In the genomic region with DNA sequence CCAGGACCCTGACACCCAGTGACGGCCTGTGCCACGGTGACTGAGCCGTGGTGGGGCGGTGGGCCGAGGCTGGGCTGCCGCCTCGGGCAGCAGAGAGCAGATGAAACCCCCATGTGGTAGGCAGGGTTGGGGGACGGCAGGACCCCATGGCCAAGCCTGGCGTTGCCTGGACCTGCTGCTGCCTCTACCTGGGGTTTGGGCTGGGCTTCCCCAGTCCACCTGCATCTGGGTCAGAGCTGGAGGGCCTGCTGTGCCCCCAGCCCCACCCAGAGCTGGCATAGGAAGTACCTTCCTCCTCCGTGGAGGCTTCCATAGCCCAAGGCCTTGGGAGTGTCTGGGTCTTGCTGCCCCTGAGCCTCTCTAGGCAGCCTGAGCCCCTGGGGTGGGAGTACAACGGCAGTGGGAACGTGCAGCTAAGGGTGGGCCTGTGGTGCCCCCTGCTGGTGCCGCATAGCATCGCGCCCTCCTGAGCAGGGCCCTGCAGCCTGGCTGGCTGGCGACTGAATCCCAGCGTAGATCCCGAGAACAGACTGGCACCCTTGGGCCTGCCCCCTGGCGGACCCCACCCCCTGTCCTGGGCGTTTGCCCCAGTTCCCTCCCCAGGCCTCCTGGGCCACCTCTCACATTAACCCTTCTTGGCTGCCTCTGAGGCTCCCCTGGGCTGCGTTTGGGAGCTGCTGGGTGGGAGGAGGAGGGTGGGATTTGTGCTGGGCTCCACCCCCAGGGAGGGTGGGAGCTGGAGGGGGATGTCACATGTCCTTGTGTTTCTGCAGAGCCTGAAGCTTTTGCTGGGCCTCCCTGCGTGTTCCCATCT, we compare ENCODE assay signal across 1 cellular context.
A peak's percentile ranks its signal among the peaks of the same experiment; 100 is the strongest.
TF ChIP-seq lines count a peak whose summit lies in the region.

No MANE protein-coding gene starts in this region.

TF ChIP-seq in GM12878, 131 proteins besides CTCF, POLR2A, EP300 and RAD21 (continued from another document):
- TF ChIP-seq, protein P1, sequence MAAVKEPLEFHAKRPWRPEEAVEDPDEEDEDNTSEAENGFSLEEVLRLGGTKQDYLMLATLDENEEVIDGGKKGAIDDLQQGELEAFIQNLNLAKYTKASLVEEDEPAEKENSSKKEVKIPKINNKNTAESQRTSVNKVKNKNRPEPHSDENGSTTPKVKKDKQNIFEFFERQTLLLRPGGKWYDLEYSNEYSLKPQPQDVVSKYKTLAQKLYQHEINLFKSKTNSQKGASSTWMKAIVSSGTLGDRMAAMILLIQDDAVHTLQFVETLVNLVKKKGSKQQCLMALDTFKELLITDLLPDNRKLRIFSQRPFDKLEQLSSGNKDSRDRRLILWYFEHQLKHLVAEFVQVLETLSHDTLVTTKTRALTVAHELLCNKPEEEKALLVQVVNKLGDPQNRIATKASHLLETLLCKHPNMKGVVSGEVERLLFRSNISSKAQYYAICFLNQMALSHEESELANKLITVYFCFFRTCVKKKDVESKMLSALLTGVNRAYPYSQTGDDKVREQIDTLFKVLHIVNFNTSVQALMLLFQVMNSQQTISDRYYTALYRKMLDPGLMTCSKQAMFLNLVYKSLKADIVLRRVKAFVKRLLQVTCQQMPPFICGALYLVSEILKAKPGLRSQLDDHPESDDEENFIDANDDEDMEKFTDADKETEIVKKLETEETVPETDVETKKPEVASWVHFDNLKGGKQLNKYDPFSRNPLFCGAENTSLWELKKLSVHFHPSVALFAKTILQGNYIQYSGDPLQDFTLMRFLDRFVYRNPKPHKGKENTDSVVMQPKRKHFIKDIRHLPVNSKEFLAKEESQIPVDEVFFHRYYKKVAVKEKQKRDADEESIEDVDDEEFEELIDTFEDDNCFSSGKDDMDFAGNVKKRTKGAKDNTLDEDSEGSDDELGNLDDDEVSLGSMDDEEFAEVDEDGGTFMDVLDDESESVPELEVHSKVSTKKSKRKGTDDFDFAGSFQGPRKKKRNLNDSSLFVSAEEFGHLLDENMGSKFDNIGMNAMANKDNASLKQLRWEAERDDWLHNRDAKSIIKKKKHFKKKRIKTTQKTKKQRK (IDR thresholded peaks at IDR 0.05; ENCODE audit: low read depth, low read length), result no peak
- TF ChIP-seq, protein P2, sequence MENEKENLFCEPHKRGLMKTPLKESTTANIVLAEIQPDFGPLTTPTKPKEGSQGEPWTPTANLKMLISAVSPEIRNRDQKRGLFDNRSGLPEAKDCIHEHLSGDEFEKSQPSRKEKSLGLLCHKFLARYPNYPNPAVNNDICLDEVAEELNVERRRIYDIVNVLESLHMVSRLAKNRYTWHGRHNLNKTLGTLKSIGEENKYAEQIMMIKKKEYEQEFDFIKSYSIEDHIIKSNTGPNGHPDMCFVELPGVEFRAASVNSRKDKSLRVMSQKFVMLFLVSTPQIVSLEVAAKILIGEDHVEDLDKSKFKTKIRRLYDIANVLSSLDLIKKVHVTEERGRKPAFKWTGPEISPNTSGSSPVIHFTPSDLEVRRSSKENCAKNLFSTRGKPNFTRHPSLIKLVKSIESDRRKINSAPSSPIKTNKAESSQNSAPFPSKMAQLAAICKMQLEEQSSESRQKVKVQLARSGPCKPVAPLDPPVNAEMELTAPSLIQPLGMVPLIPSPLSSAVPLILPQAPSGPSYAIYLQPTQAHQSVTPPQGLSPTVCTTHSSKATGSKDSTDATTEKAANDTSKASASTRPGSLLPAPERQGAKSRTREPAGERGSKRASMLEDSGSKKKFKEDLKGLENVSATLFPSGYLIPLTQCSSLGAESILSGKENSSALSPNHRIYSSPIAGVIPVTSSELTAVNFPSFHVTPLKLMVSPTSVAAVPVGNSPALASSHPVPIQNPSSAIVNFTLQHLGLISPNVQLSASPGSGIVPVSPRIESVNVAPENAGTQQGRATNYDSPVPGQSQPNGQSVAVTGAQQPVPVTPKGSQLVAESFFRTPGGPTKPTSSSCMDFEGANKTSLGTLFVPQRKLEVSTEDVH (IDR thresholded peaks at IDR 0.05; ENCODE audit: low read depth, partially characterized antibody), result no peak
- TF ChIP-seq CHD4 (IDR thresholded peaks at IDR 0.05) (no peak), MYB (IDR thresholded peaks at IDR 0.05; ENCODE audit: borderline replicate concordance, low read depth, low read length) (no peak), POLR2AphosphoS2 (IDR thresholded peaks at IDR 0.05; ENCODE audit: low read depth, low read length) (no peak), SMARCA5 (IDR thresholded peaks at IDR 0.05) (peak; percentile 33; the same call in 1 of the 2 replicates), MYC (IDR thresholded peaks at IDR 0.05; ENCODE audit: insufficient read depth, insufficient read length, insufficient replicate concordance, low read length, severe bottlenecking) (no peak), BHLHE40 (IDR thresholded peaks at IDR 0.05; ENCODE audit: borderline replicate concordance in 1 of 2, low read depth in 2 of 2, low read length in 1 of 2) (peak; percentile 64 to 67; a peak in 3 of 4 replicates), EED (IDR thresholded peaks at IDR 0.05; ENCODE audit: low read depth) (no peak), POLR2AphosphoS5 (IDR thresholded peaks at IDR 0.05; ENCODE audit: low read length) (no peak), STAT3 (IDR thresholded peaks at IDR 0.05; ENCODE audit: low read depth, low read length) (no peak), NRF1 (conservative IDR thresholded peaks at IDR 0.05; ENCODE audit: low read depth, low read length) (no peak), LARP7 (IDR thresholded peaks at IDR 0.05) (0 out of 2 replicates have a peak, but pooled peaks have one; percentile 19)
- TF ChIP-seq, protein P3, sequence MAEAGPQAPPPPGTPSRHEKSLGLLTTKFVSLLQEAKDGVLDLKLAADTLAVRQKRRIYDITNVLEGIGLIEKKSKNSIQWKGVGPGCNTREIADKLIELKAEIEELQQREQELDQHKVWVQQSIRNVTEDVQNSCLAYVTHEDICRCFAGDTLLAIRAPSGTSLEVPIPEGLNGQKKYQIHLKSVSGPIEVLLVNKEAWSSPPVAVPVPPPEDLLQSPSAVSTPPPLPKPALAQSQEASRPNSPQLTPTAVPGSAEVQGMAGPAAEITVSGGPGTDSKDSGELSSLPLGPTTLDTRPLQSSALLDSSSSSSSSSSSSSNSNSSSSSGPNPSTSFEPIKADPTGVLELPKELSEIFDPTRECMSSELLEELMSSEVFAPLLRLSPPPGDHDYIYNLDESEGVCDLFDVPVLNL (IDR thresholded peaks at IDR 0.05; ENCODE audit: low read depth, low read length), result no peak
- TF ChIP-seq, protein P4, sequence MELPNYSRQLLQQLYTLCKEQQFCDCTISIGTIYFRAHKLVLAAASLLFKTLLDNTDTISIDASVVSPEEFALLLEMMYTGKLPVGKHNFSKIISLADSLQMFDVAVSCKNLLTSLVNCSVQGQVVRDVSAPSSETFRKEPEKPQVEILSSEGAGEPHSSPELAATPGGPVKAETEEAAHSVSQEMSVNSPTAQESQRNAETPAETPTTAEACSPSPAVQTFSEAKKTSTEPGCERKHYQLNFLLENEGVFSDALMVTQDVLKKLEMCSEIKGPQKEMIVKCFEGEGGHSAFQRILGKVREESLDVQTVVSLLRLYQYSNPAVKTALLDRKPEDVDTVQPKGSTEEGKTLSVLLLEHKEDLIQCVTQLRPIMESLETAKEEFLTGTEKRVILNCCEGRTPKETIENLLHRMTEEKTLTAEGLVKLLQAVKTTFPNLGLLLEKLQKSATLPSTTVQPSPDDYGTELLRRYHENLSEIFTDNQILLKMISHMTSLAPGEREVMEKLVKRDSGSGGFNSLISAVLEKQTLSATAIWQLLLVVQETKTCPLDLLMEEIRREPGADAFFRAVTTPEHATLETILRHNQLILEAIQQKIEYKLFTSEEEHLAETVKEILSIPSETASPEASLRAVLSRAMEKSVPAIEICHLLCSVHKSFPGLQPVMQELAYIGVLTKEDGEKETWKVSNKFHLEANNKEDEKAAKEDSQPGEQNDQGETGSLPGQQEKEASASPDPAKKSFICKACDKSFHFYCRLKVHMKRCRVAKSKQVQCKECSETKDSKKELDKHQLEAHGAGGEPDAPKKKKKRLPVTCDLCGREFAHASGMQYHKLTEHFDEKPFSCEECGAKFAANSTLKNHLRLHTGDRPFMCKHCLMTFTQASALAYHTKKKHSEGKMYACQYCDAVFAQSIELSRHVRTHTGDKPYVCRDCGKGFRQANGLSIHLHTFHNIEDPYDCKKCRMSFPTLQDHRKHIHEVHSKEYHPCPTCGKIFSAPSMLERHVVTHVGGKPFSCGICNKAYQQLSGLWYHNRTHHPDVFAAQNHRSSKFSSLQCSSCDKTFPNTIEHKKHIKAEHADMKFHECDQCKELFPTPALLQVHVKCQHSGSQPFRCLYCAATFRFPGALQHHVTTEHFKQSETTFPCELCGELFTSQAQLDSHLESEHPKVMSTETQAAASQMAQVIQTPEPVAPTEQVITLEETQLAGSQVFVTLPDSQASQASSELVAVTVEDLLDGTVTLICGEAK (IDR thresholded peaks at IDR 0.05; ENCODE audit: borderline replicate concordance), result no peak
